In genomic region chr13:41356788-41357187, GRCh38 we compare ENCODE assay signal across 13 cellular contexts. TPM values are rescaled to one million over a fixed set of nuclear protein-coding genes. Genes with fewer than 3 reads are reported as not detected.
DNase-seq lines count a peak whose midpoint lies in the region; ATAC-seq and TF ChIP-seq lines count a peak whose summit lies in the region.
"Had no signal": no experiment of that assay in that cellular context is flagged by ENCODE, and none has a peak within 500 bp of the region (broad histone marks: within the 10 kb centered on the region; RNA-seq: fewer than 3 reads in every experiment).

No MANE protein-coding gene starts in this region.

- CTCF ChIA-PET in PC-9 (lab: Charles Lee), result no interaction called here
- CTCF ChIA-PET in activated CD4-positive, alpha-beta memory T cell treated with anti-CD3 and anti-CD28 coated beads for 36 hours (lab: Charles Lee), result interaction anchor here (0.9 to 1.3 kb wide), 3 partner anchors 23 to 296 kb away, joined by 3 to 4 read pairs (median 3); no protein-coding TSS in a partner anchor

- no peaks in the 10 kb centered on the region for H3K9me2 ChIP-seq in PC-9 (ENCODE audit: insufficient read depth)

- H3K4me2 ChIP-seq in PC-9, result no peak overlapping the region

- no peak for TF ChIP-seq CTCF in PC-9 (conservative IDR thresholded peaks at IDR 0.05)
- no peak for TF ChIP-seq CTCF in endothelial cell (IDR thresholded peaks at IDR 0.05; ENCODE audit: unreplicated experiment)

- no peaks in the 10 kb centered on the region for H4K20me1 ChIP-seq in PC-9 (ENCODE audit: insufficient read depth)

- no peak for ATAC-seq in HG03095 (IDR thresholded peaks at IDR 0.05; ENCODE audit: unreplicated experiment)
- ATAC-seq in HG03439 (IDR thresholded peaks at IDR 0.05; ENCODE audit: unreplicated experiment), result no peak

- H3F3A ChIP-seq in PC-9 (ENCODE audit: insufficient read depth, low read depth), result no peaks in the 10 kb centered on the region; the same call in 1 of the 2 replicates

- H3K4me1 Mint-ChIP-seq in activated CD4-positive, alpha-beta memory T cell treated with anti-CD3 and anti-CD28 coated beads for 36 hours (ENCODE audit: low read depth), result peaks cover 58% of the 10 kb centered on the region
- peaks cover 8% of the 10 kb centered on the region for H3K4me1 Mint-ChIP-seq in endothelial cell (ENCODE audit: unreplicated experiment)

- no peaks in the 10 kb centered on the region for H3K9me3 ChIP-seq in PC-9 (ENCODE audit: insufficient read depth, low read depth)
- H3K9me3 ChIP-seq: stomach had no signal

- H3K4me3 ChIP-seq in PC-9, result no peak overlapping the region
- H3K4me3 ChIP-seq: cardiac muscle cell, stomach had no signal

- POLR2A ChIA-PET in PC-9 (lab: Charles Lee; ENCODE audit: unreplicated experiment), result no interaction called here
- POLR2A ChIA-PET in activated CD4-positive, alpha-beta memory T cell treated with anti-CD3 and anti-CD28 coated beads for 36 hours (lab: Charles Lee), result no interaction called here

- H3K36me3 Mint-ChIP-seq in activated CD4-positive, alpha-beta memory T cell treated with anti-CD3 and anti-CD28 coated beads for 36 hours, result peaks cover 26% of the 10 kb centered on the region
- no peaks in the 10 kb centered on the region for H3K36me3 Mint-ChIP-seq in endothelial cell (ENCODE audit: low read depth, unreplicated experiment)

- H2AFZ ChIP-seq in PC-9, result no peak overlapping the region

- intact Hi-C loops in PC-9 (cut with micrococcal nuclease; ENCODE audit: unreplicated experiment), result loop anchor here (1.0 kb wide), 1 partner anchor 292 kb away; no protein-coding TSS in a partner anchor
- intact Hi-C loops in activated CD4-positive, alpha-beta memory T cell treated with anti-CD3 and anti-CD28 coated beads for 36 hours (cut with micrococcal nuclease), result loop anchor here (1.0 to 5.0 kb wide), 4 partner anchors 42 to 691 kb away; partner anchors contain the start of genes DGKH and VWA8

- H3K27ac ChIP-seq in PC-9, result peak overlapping the region; percentile 58; the same call in 1 of the 2 replicates
- H3K27ac ChIP-seq: cardiac muscle cell had no signal

- no peaks in the 10 kb centered on the region for H3K27me3 ChIP-seq in PC-9 (ENCODE audit: insufficient read depth, low read depth)
- H3K27me3 ChIP-seq: cardiac muscle cell, stomach had no signal

- H3K36me3 ChIP-seq in PC-9 (ENCODE audit: low read depth), result peaks cover 6% of the 10 kb centered on the region; the same call in 1 of the 2 replicates

- peak overlapping the region; percentile 13 for H3K4me3 Mint-ChIP-seq in activated CD4-positive, alpha-beta memory T cell treated with anti-CD3 and anti-CD28 coated beads for 36 hours
- no peak overlapping the region for H3K4me3 Mint-ChIP-seq in endothelial cell (ENCODE audit: unreplicated experiment)

- H3K9me3 Mint-ChIP-seq in activated CD4-positive, alpha-beta memory T cell treated with anti-CD3 and anti-CD28 coated beads for 36 hours, result no peaks in the 10 kb centered on the region
- no peaks in the 10 kb centered on the region for H3K9me3 Mint-ChIP-seq in endothelial cell (ENCODE audit: unreplicated experiment)

- BruUV-seq in PC-9 (replicated peaks; lab: Mats Ljungman, UMichigan), result no TSS peak

- H3K27me3 Mint-ChIP-seq in activated CD4-positive, alpha-beta memory T cell treated with anti-CD3 and anti-CD28 coated beads for 36 hours, result no peaks in the 10 kb centered on the region
- no peaks in the 10 kb centered on the region for H3K27me3 Mint-ChIP-seq in endothelial cell (ENCODE audit: unreplicated experiment)

- H3K79me2 ChIP-seq in PC-9 (ENCODE audit: low read depth), result no peaks in the 10 kb centered on the region

- H3K4me1 ChIP-seq in PC-9 (replicated peaks; ENCODE audit: insufficient read depth), result peaks cover 16% of the 10 kb centered on the region

- peak overlapping the region; percentile 84 for H3K27ac Mint-ChIP-seq in activated CD4-positive, alpha-beta memory T cell treated with anti-CD3 and anti-CD28 coated beads for 36 hours
- H3K27ac Mint-ChIP-seq in endothelial cell (ENCODE audit: unreplicated experiment), result peak overlapping the region; percentile 55

- DNase-seq in PC-9 (no peak), endothelial cell (ENCODE audit: low spot score) (no peak), pons (ENCODE audit: low spot score) (no peak), NCI-H2227 treated with DMSO at 0.1 percent for 48 hours (lab: John Stamatoyannopoulos, UW) (no peak)
- peak; percentile 53 for DNase-seq in activated CD4-positive, alpha-beta memory T cell treated with anti-CD3 and anti-CD28 coated beads for 36 hours
- DNase-seq in stimulated activated CD8-positive, alpha-beta memory T cell treated with anti-CD3 and anti-CD28 coated beads, Interleukin-12 subunit alpha, Interleukin-12 subunit beta, amount 100 ng/mL, for 4 hours (ENCODE audit: low read depth), result peak; percentile 2
- DNase-seq: DMS79, NCI-H524 treated with DMSO at 0.1 percent for 48 hours, SHP77 treated with DMSO at 0.1 percent for 48 hours, stomach had no signal

RNA-seq across cellular contexts. Expression of gene NAA16, which starts 45.7 kb away (rescaled TPM):
- 11.0 and 12.1 TPM in 2 replicates for total RNA-seq in PC-9 (2021)
- 10 to 100 TPM; 19.2 to 23.2 TPM for total RNA-seq in activated CD4-positive, alpha-beta memory T cell treated with anti-CD3 and anti-CD28 coated beads for 36 hours
- 23.6 TPM for total RNA-seq in endothelial cell (ENCODE audit: unreplicated experiment)

Comparison
In these comparisons a context has a peak if more than half of its experiments do, and no peak if none do; other contexts are left out.
1. DNase-seq: peak in activated CD4-positive, alpha-beta memory T cell treated with anti-CD3 and anti-CD28 coated beads for 36 hours (single experiment) and stimulated activated CD8-positive, alpha-beta memory T cell treated with anti-CD3 and anti-CD28 coated beads, Interleukin-12 subunit alpha, Interleukin-12 subunit beta, amount 100 ng/mL, for 4 hours (single experiment); none in PC-9 (0 of 2), endothelial cell (single experiment), pons (single experiment) and NCI-H2227 treated with DMSO at 0.1 percent for 48 hours (single experiment).